Comparison of ENCODE assay signal across 2 cellular contexts in the genomic region with DNA sequence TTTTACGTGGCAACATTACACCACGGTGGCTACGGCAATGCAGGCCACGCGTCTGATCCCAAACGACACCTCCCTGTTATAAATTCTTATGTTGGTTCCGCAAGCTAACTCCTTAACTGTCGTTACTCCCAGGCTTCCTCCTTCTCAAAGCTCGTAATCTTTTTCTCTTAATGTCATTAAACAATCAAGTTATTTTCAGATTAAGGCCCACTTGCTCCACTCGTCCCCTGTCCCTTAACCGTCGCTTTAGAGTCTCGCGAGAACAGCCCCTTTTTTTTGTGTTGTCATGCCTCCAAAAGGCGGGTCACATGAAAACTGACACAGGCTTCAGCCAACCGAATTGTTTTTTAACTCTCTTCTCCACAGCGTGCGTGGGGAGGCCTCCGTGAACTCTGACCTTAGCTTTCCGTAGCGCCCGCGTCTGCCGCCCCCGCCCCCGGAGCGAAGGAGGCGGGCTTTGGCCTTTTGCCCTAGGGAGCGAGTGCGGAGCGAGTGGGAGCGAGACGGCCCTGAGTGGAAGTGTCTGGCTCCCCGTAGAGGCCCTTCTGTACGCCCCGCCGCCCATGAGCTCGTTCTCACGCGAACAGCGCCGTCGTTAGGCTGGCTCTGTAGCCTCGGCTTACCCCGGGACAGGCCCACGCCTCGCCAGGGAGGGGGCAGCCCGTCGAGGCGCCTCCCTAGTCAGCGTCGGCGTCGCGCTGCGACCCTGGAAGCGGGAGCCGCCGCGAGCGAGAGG.
TF ChIP-seq lines count a peak whose summit lies in the region.

A gene (plus strand): TSS at position 463 of the 736 bp plus-strand sequence. CDS start 360 bp downstream, outside the sequence.

TF ChIP-seq in IMR-90, 13 proteins besides CTCF, POLR2A, EP300 and RAD21:
- TF ChIP-seq, protein P1, sequence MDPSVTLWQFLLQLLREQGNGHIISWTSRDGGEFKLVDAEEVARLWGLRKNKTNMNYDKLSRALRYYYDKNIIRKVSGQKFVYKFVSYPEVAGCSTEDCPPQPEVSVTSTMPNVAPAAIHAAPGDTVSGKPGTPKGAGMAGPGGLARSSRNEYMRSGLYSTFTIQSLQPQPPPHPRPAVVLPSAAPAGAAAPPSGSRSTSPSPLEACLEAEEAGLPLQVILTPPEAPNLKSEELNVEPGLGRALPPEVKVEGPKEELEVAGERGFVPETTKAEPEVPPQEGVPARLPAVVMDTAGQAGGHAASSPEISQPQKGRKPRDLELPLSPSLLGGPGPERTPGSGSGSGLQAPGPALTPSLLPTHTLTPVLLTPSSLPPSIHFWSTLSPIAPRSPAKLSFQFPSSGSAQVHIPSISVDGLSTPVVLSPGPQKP (IDR thresholded peaks at IDR 0.05; ENCODE audit: borderline replicate concordance, low read depth, low read length): no peak
- TF ChIP-seq SMC3 (IDR thresholded peaks at IDR 0.05; ENCODE audit: low read depth, low read length): no peak
- TF ChIP-seq FOS (IDR thresholded peaks at IDR 0.05; ENCODE audit: low read depth, low read length): no peak
- peak; percentile 49; the same call in 1 of the 2 replicates for TF ChIP-seq CEBPB (IDR thresholded peaks at IDR 0.05; ENCODE audit: low read depth, low read length)
- TF ChIP-seq MXI1 (IDR thresholded peaks at IDR 0.05; ENCODE audit: borderline replicate concordance, low read depth, low read length): no peak
- TF ChIP-seq MAFK (IDR thresholded peaks at IDR 0.05; ENCODE audit: low read depth, low read length): no peak
- no peak for TF ChIP-seq RCOR1 (IDR thresholded peaks at IDR 0.05; ENCODE audit: insufficient replicate concordance, low read length)
- no peak for TF ChIP-seq NFE2L2 (IDR thresholded peaks at IDR 0.05; ENCODE audit: low read depth, low read length)
- peak; percentile 3; the same call in 1 of the 2 replicates for TF ChIP-seq BHLHE40 (IDR thresholded peaks at IDR 0.05; ENCODE audit: low read depth, low read length)
- TF ChIP-seq, protein P2, sequence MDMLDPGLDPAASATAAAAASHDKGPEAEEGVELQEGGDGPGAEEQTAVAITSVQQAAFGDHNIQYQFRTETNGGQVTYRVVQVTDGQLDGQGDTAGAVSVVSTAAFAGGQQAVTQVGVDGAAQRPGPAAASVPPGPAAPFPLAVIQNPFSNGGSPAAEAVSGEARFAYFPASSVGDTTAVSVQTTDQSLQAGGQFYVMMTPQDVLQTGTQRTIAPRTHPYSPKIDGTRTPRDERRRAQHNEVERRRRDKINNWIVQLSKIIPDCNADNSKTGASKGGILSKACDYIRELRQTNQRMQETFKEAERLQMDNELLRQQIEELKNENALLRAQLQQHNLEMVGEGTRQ (IDR thresholded peaks at IDR 0.05; ENCODE audit: low read depth, low read length): peak; percentile 65; the same call in 1 of the 2 replicates
- TF ChIP-seq RFX5 (IDR thresholded peaks at IDR 0.05; ENCODE audit: low read depth, low read length): no peak
- no peak for TF ChIP-seq CHD1 (IDR thresholded peaks at IDR 0.05; ENCODE audit: low read depth, low read length)
- TF ChIP-seq MAZ (IDR thresholded peaks at IDR 0.05; ENCODE audit: borderline replicate concordance, low read depth, low read length): peak; percentile 95; the same call in 1 of the 2 replicates

TF ChIP-seq in endothelial cell of umbilical vein, 7 proteins besides CTCF, POLR2A, EP300 and RAD21:
- TF ChIP-seq JUN (IDR thresholded peaks at IDR 0.05; ENCODE audit: borderline replicate concordance, insufficient read depth, insufficient read length, low read depth): no peak
- no peak for TF ChIP-seq FOS (IDR thresholded peaks at IDR 0.05; ENCODE audit: borderline replicate concordance, insufficient read depth, low read length)
- TF ChIP-seq, protein P3, sequence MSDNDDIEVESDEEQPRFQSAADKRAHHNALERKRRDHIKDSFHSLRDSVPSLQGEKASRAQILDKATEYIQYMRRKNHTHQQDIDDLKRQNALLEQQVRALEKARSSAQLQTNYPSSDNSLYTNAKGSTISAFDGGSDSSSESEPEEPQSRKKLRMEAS (IDR thresholded peaks at IDR 0.05; ENCODE audit: insufficient read depth, insufficient read length): peak; percentile 68
- TF ChIP-seq EZH2 (IDR thresholded peaks at IDR 0.05; ENCODE audit: borderline replicate concordance, low read depth, low read length, severe bottlenecking): no peak
- no peak for TF ChIP-seq MYC (IDR thresholded peaks at IDR 0.05; ENCODE audit: low read depth, low read length)
- peak; percentile 68 for TF ChIP-seq POLR2AphosphoS5 (IDR thresholded peaks at IDR 0.05; ENCODE audit: insufficient read depth, low read depth, low read length)
- no peak for TF ChIP-seq GATA2 (IDR thresholded peaks at IDR 0.05; ENCODE audit: insufficient read depth, insufficient read length, low read depth, low read length)
